ENCODE assay signal across 14 cellular contexts in the genomic region with DNA sequence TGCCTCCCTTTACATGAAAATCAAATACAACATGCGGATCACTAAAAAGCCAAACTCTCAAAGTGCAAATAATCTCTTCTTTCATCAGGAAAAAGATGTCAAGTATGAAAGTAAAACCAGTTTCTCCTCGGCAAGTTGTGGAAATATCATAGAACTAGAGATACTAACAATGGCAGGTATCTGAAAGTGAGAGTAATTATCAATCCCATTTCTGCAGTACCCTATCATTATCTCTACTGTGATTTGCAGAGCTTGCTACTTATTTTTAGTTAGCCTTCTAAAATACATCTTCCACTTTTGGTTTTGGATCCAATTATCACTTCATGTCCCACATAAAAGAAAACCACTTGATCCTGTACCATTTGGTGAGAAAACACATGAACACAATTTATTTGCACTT. TPM values are rescaled to one million over a fixed set of nuclear protein-coding genes. Genes with fewer than 3 reads are reported as not detected.
DNase-seq lines count a peak whose midpoint lies in the region; ATAC-seq and TF ChIP-seq lines count a peak whose summit lies in the region.
"Had no signal": no experiment of that assay in that cellular context is flagged by ENCODE, and none has a peak within 500 bp of the region (broad histone marks: within the 10 kb centered on the region; RNA-seq: fewer than 3 reads in every experiment).

No MANE protein-coding gene starts in this region.

- H3K4me3 ChIP-seq in cardiac muscle cell (no peak overlapping the region), thoracic aorta (peak overlapping the region; percentile 88)
- H3K4me3 ChIP-seq: body of pancreas, testis had no signal

- no peaks in the 10 kb centered on the region for H3K27me3 Mint-ChIP-seq in effector memory CD8-positive, alpha-beta T cell

- peaks cover 31% of the 10 kb centered on the region for H3K36me3 Mint-ChIP-seq in effector memory CD8-positive, alpha-beta T cell (ENCODE audit: insufficient read depth)

- TF ChIP-seq CTCF in cardiac muscle cell (IDR thresholded peaks at IDR 0.05; ENCODE audit: low read depth, low read length) (no peak), thoracic aorta (IDR thresholded peaks at IDR 0.05) (no peak)

- H3K9me3 Mint-ChIP-seq in effector memory CD8-positive, alpha-beta T cell: no peaks in the 10 kb centered on the region

- intact Hi-C loops in Right ventricle myocardium inferior (cut with DNase I): loop anchor here (2.0 kb wide), 1 partner anchor 30 kb away; no protein-coding TSS in a partner anchor

- H3K4me1 ChIP-seq in cardiac muscle cell (ENCODE audit: low read depth) (peaks cover 54% of the 10 kb centered on the region), thoracic aorta (ENCODE audit: control insufficient read depth in 1 of 2, low read depth in 2 of 2) (peaks cover 36 to 70% of the 10 kb centered on the region in 2 donors)

- H3K4me1 Mint-ChIP-seq in effector memory CD8-positive, alpha-beta T cell (ENCODE audit: low read depth in 2 of 2): peaks cover 47 to 50% of the 10 kb centered on the region in 2 donors

- DNase-seq in cardiac muscle cell (ENCODE audit: low read depth in 1 of 2, low spot score in 1 of 2) (no peak), Right ventricle myocardium inferior (ENCODE audit: missing footprints) (no peak), NCI-H2227 (lab: John Stamatoyannopoulos, UW; ENCODE audit: unreplicated experiment) (peak; percentile 64), thoracic aorta (ENCODE audit: low spot score) (no peak), SW480 (ENCODE audit: low spot score) (no peak), NCI-H226 (no peak)
- no peak for DNase-seq in effector memory CD8-positive, alpha-beta T cell
- DNase-seq in stimulated activated CD4-positive, alpha-beta T cell treated with anti-CD3 and anti-CD28 coated beads, Interleukin-15, amount 100 ng/mL, for 24 hours: no peak
- DNase-seq: body of pancreas, left lung, NCI-H1930, OCI-M1, testis had no signal

- H3K9me3 ChIP-seq in cardiac muscle cell (ENCODE audit: low read depth): no peaks in the 10 kb centered on the region
- no peaks in the 10 kb centered on the region for H3K9me3 ChIP-seq in thoracic aorta
- H3K9me3 ChIP-seq: body of pancreas, left lung, neutrophil, testis had no signal

- no peaks in the 10 kb centered on the region for H3K27me3 ChIP-seq in cardiac muscle cell
- no peaks in the 10 kb centered on the region for H3K27me3 ChIP-seq in thoracic aorta (replicated peaks; ENCODE audit: insufficient read depth)
- H3K27me3 ChIP-seq: body of pancreas, left lung, neutrophil, testis had no signal

- ATAC-seq in Right ventricle myocardium inferior (no peak), thoracic aorta (ENCODE audit: insufficient number of reproducible peaks, low FRiP score, low read depth) (no peak)
- ATAC-seq in effector memory CD8-positive, alpha-beta T cell (replicated peaks): no peak
- ATAC-seq: body of pancreas, left lung had no signal

- H3K4me3 Mint-ChIP-seq in effector memory CD8-positive, alpha-beta T cell: peak overlapping the region; percentile 47 to 55

- H3K27ac ChIP-seq in cardiac muscle cell: peak overlapping the region; percentile 13
- H3K27ac ChIP-seq in thoracic aorta: peak overlapping the region; percentile 71 to 99
- H3K27ac ChIP-seq: body of pancreas, left lung, neutrophil, testis had no signal

- peak overlapping the region in 1 of 2 donors; percentile 26 for H3K27ac Mint-ChIP-seq in effector memory CD8-positive, alpha-beta T cell

- no peaks in the 10 kb centered on the region for H3K36me3 ChIP-seq in cardiac muscle cell
- no peaks in the 10 kb centered on the region for H3K36me3 ChIP-seq in thoracic aorta
- H3K36me3 ChIP-seq: left lung, neutrophil had no signal

RNA-seq across cellular contexts. Expression of a gene that starts 3.0 kb away (rescaled TPM):
- 69.9 and 93.5 TPM in 2 replicates for total RNA-seq in cardiac muscle cell
- 36.8 and 54.8 TPM in 2 replicates for polyA plus RNA-seq in cardiac muscle cell
- total RNA-seq in Right ventricle myocardium inferior: 18.7 TPM
- total RNA-seq in thoracic aorta: 10 to 100 TPM; 63.1 to 88.9 TPM
